In the genomic region with DNA sequence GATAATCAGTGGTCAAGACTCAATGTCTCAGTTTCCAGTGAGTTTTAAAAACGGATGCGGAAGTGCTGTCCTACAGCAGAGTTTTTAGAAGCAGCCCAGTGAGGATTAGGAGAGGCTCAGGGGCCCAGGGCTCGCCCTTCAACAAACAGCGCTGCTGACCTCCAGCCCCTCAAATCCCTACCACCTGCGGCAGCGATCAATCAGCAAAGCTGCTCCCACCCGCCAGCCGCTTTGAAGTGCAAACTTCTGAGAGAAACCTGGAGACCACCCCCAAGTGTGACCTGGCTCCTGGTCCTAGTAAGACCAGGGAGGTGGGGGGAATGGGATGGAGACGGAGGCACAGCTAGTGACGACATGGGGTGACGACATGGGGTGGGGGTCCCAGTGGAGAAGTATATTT, we compare ENCODE assay signal across 31 cellular contexts. TPM values are rescaled to one million over a fixed set of nuclear protein-coding genes. Genes with fewer than 3 reads are reported as not detected.
A peak's percentile ranks its signal among the peaks of the same experiment; 100 is the strongest.
DNase-seq lines count a peak whose midpoint lies in the region; ATAC-seq and TF ChIP-seq lines count a peak whose summit lies in the region.
"Had no signal": no experiment of that assay in that cellular context is flagged by ENCODE, and none has a peak within 500 bp of the region (broad histone marks: within the 10 kb centered on the region; RNA-seq: fewer than 3 reads in every experiment).

No MANE protein-coding gene starts in this region.

- peaks cover 17% of the 10 kb centered on the region; the same call in 1 of the 2 replicates for H4K20me1 ChIP-seq in GM23338 (replicated peaks; ENCODE audit: insufficient read depth)

- H3K27ac ChIP-seq in GM23338 (ENCODE audit: low read depth) (no peak overlapping the region), adrenal gland (peak overlapping the region in 3 of 5 donors; percentile 75 to 90 (median 77)), spleen (peak overlapping the region in 6 of 8 donors; percentile 33 to 84 (median 76)), heart left ventricle (no peak overlapping the region)
- H3K27ac ChIP-seq: body of pancreas had no signal

- peaks cover 11% of the 10 kb centered on the region for H3K27me3 Mint-ChIP-seq in GM23338 (ENCODE audit: insufficient read depth, low read depth, poor library complexity)
- H3K27me3 Mint-ChIP-seq: activated CD4-positive, alpha-beta T cell treated with anti-CD3 and anti-CD28 coated beads, Interleukin-2, amount 10 ng/mL, durations not matched to agents 7 days and 5 days; CD4-positive, alpha-beta T cell; type B pancreatic cell had no signal

- TF ChIP-seq CTCF in GM23338 (conservative IDR thresholded peaks at IDR 0.05; ENCODE audit: low read depth in 2 of 2), result no peak
- TF ChIP-seq CTCF in adrenal gland (IDR thresholded peaks at IDR 0.05), result no peak
- TF ChIP-seq CTCF in spleen (IDR thresholded peaks at IDR 0.05 in 8 of 11, conservative IDR thresholded peaks at IDR 0.05 in 3 of 11), result no peak
- TF ChIP-seq CTCF in heart left ventricle (IDR thresholded peaks at IDR 0.05), result no peak

- H3K9me3 ChIP-seq in adrenal gland (replicated peaks in 1 of 3), result no peaks in the 10 kb centered on the region
- no peaks in the 10 kb centered on the region for H3K9me3 ChIP-seq in spleen
- no peaks in the 10 kb centered on the region for H3K9me3 ChIP-seq in heart left ventricle
- H3K9me3 ChIP-seq: body of pancreas had no signal

- H3K4me3 ChIP-seq in GM23338 (no peak overlapping the region), adrenal gland (no peak overlapping the region), spleen (no peak overlapping the region), heart left ventricle (no peak overlapping the region)
- H3K4me3 ChIP-seq: body of pancreas had no signal

- ATAC-seq in GM23338, result peak; percentile 59
- ATAC-seq in heart left ventricle, result no peak
- ATAC-seq: body of pancreas, PC-3 had no signal

- H3K36me3 Mint-ChIP-seq in GM23338 (ENCODE audit: low read depth), result peaks cover 2% of the 10 kb centered on the region; the same call in 1 of the 3 replicates

- intact Hi-C loops in adrenal gland (cut with DNase I), result no loop called here
- intact Hi-C loops in spleen (cut with DNase I; ENCODE audit: low total_unique reads), result no loop called here
- intact Hi-C loops in heart left ventricle (cut with DNase I), result no loop called here

- peak; percentile 53 for DNase-seq in GM23338 (ENCODE audit: low spot score)
- peak; percentile 16 for DNase-seq in NCI-H82 treated with DMSO at 0.1 percent for 48 hours (lab: John Stamatoyannopoulos, UW; ENCODE audit: unreplicated experiment)
- peak in 3 of 7 donors; percentile 15 to 25 (median 19) for DNase-seq in adrenal gland
- DNase-seq in spleen, result peak; percentile 56
- DNase-seq in globus pallidus (ENCODE audit: low spot score), result no peak
- DNase-seq in heart left ventricle, result no peak
- no peak for DNase-seq in HUDEP-2 (lab: John Stamatoyannopoulos, UW; ENCODE audit: unreplicated experiment in 76 of 76)
- DNase-seq: activated CD4-positive, alpha-beta T cell treated with anti-CD3 and anti-CD28 coated beads, Interleukin-2, amount 10 ng/mL, durations not matched to agents 7 days and 5 days; body of pancreas; CD4-positive, alpha-beta T cell; NCI-H1048; NCI-H1694 treated with DMSO at 0.1 percent for 48 hours; NCI-H2171; NCI-H510A treated with DMSO at 0.1 percent for 48 hours; PC-3; SHP77; small intestine; stimulated activated CD4-positive, alpha-beta T cell treated with anti-CD3 and anti-CD28 coated beads, Interleukin-1b, Interleukin-23, amount 100 ng/mL, for 48 hours; stimulated activated CD8-positive, alpha-beta memory T cell treated with anti-CD3 and anti-CD28 coated beads, Interleukin-4, amount 100 ng/mL, for 48 hours had no signal

- 0 out of 2 replicates have a peak, but pooled peaks cover 3% of the 10 kb centered on the region for H3F3A ChIP-seq in GM23338 (replicated peaks; ENCODE audit: low read depth)

- H3K36me3 ChIP-seq in GM23338 (ENCODE audit: insufficient read depth), result no peaks in the 10 kb centered on the region
- H3K36me3 ChIP-seq in adrenal gland (replicated peaks in 1 of 2), result no peaks in the 10 kb centered on the region
- H3K36me3 ChIP-seq in spleen, result peaks cover 0 to 20% (median 0%) of the 10 kb centered on the region in 6 donors
- H3K36me3 ChIP-seq in heart left ventricle, result peaks cover 0 to 19% (median 0%) of the 10 kb centered on the region in 9 donors

- 88 to 95% (median 90%) methylated on average over 11 of the region's 11 CpGs for WGBS in adrenal gland, 4 donors
- WGBS in spleen, 5 donors, result 91 to 95% (median 92%) methylated on average over 11 of the region's 11 CpGs
- 86 to 90% (median 88%) methylated on average over 11 of the region's 11 CpGs for WGBS in heart left ventricle, 4 donors

- H3K4me1 Mint-ChIP-seq in GM23338, result peaks cover 28% of the 10 kb centered on the region

- no peaks in the 10 kb centered on the region for H3K9me2 ChIP-seq in GM23338 (ENCODE audit: insufficient read depth)

- peak overlapping the region; percentile 48 for H3K4me2 ChIP-seq in GM23338

- H3K4me3 Mint-ChIP-seq in GM23338, result no peak overlapping the region
- H3K4me3 Mint-ChIP-seq: activated CD4-positive, alpha-beta T cell treated with anti-CD3 and anti-CD28 coated beads, Interleukin-2, amount 10 ng/mL, durations not matched to agents 7 days and 5 days; CD4-positive, alpha-beta T cell; nephron; T-helper 2 cell treated with Interferon-gamma antibody and Interleukin-4, amounts not matched to agents 5 μg/mL and 100 μg/mL, for 36 hours; type B pancreatic cell had no signal

- TF ChIP-seq POLR2A in adrenal gland (IDR thresholded peaks at IDR 0.05) (no peak), spleen (IDR thresholded peaks at IDR 0.05) (no peak), heart left ventricle (IDR thresholded peaks at IDR 0.05) (no peak)

- H3K4me1 ChIP-seq in GM23338 (ENCODE audit: insufficient read depth) (peaks cover 14% of the 10 kb centered on the region), adrenal gland (replicated peaks in 1 of 2) (peaks cover 18 to 62% of the 10 kb centered on the region in 2 donors), spleen (peaks cover 48 to 99% (median 86%) of the 10 kb centered on the region in 6 donors), heart left ventricle (peaks cover 0 to 69% (median 32%) of the 10 kb centered on the region in 12 donors)

- no peaks in the 10 kb centered on the region for H3K9me3 Mint-ChIP-seq in GM23338
- H3K9me3 Mint-ChIP-seq: activated CD4-positive, alpha-beta T cell treated with anti-CD3 and anti-CD28 coated beads, Interleukin-2, amount 10 ng/mL, durations not matched to agents 7 days and 5 days; CD4-positive, alpha-beta T cell; nephron; T-helper 2 cell treated with Interferon-gamma antibody and Interleukin-4, amounts not matched to agents 5 μg/mL and 100 μg/mL, for 36 hours; type B pancreatic cell had no signal

- no peak overlapping the region for H3K27ac Mint-ChIP-seq in GM23338
- H3K27ac Mint-ChIP-seq: activated CD4-positive, alpha-beta T cell treated with anti-CD3 and anti-CD28 coated beads, Interleukin-2, amount 10 ng/mL, durations not matched to agents 7 days and 5 days; CD4-positive, alpha-beta T cell; nephron; T-helper 2 cell treated with Interferon-gamma antibody and Interleukin-4, amounts not matched to agents 5 μg/mL and 100 μg/mL, for 36 hours; type B pancreatic cell had no signal

- peaks cover 12% of the 10 kb centered on the region for H3K79me2 ChIP-seq in GM23338 (replicated peaks; ENCODE audit: insufficient read depth)

- H3K27me3 ChIP-seq in GM23338 (ENCODE audit: insufficient read depth) (no peaks in the 10 kb centered on the region), adrenal gland (no peaks in the 10 kb centered on the region), spleen (replicated peaks in 1 of 7) (no peaks in the 10 kb centered on the region), heart left ventricle (no peaks in the 10 kb centered on the region)
- H3K27me3 ChIP-seq: body of pancreas had no signal

- H2AFZ ChIP-seq in GM23338, result no peak overlapping the region

RNA-seq across cellular contexts. Expression of a gene that starts 14.4 kb away (rescaled TPM):
- total RNA-seq in GM23338 (2014; rRNA removed; shearing (Covaris generic)), result 21.6 and 26.6 TPM in 2 replicates
- polyA plus RNA-seq in GM23338 (2016; fragmentation: Nextera tagmentation; extraction: Ambion mirVana), result 21.9 and 22.5 TPM in 2 replicates
- 10 to 100 TPM; 26.8 to 50.2 (median 33.7) TPM for total RNA-seq in adrenal gland
- 100 to 1,000 TPM in 2 of 3 donors, 1 to 10 TPM in 1; 8.0 to 172 (median 114) TPM for polyA plus RNA-seq in adrenal gland
- total RNA-seq in spleen, result 10 to 100 TPM; 36.8 to 73.4 (median 52.1) TPM
- 100 to 1,000 TPM in 2 of 3 donors, 10 to 100 TPM in 1; 46.5 to 139 (median 111) TPM for polyA plus RNA-seq in spleen
- 10 to 100 TPM; 14.5 to 29.2 (median 20.7) TPM for total RNA-seq in heart left ventricle
- polyA plus RNA-seq in heart left ventricle, result 10 to 100 TPM; 26.5 to 28.2 TPM

RNA-seq across cellular contexts. Expression of a gene that starts 42.5 kb away (rescaled TPM):
- 0.43 TPM in 1 of 2 replicates, not detected in the other for total RNA-seq in GM23338 (2014; rRNA removed; shearing (Covaris generic))
- polyA plus RNA-seq in GM23338 (2016; fragmentation: Nextera tagmentation; extraction: Ambion mirVana) (not detected in 2 replicates), adrenal gland (not detected), spleen (not detected), heart left ventricle (1 to 10 TPM in 1 of 2 donors, under 1 TPM in 1; 0.32 to 1.1 TPM)
- total RNA-seq in adrenal gland (not detected), spleen (not detected), heart left ventricle (1 to 10 TPM in 1 of 9 donors, under 1 TPM in 7, not detected in 1; 0.08 to 1.7 (median 0.21) TPM)
- total RNA-seq: activated CD4-positive, alpha-beta T cell treated with anti-CD3 and anti-CD28 coated beads, Interleukin-2, amount 10 ng/mL, durations not matched to agents 7 days and 5 days; body of pancreas; CD4-positive, alpha-beta T cell; glomerular endothelial cell; H4; liver; osteocyte; PC-3; renal cortical epithelial cell; subcutaneous adipose tissue had no signal
- polyA plus RNA-seq: adipose tissue, keratinocyte, small intestine had no signal

RNA-seq across cellular contexts. Expression of a gene that starts 56.4 kb away (rescaled TPM):
- not detected in 2 replicates for total RNA-seq in GM23338 (2014; rRNA removed; shearing (Covaris generic))
- polyA plus RNA-seq in GM23338 (2016; fragmentation: Nextera tagmentation; extraction: Ambion mirVana), result 0.13 and 0.97 TPM in 2 replicates
- 100 to 1,000 TPM in 4 of 8 donors, 10 to 100 TPM in 4; 13.4 to 633 (median 92.8) TPM for total RNA-seq in adrenal gland
- polyA plus RNA-seq in adrenal gland, result 100 to 1,000 TPM in 1 of 3 donors, 10 to 100 TPM in 2; 52.7 to 488 (median 90.1) TPM
- total RNA-seq in spleen, result 1 to 10 TPM in 6 of 7 donors, under 1 TPM in 1; 0.60 to 3.7 (median 2.2) TPM
- 1 to 10 TPM; 2.3 to 8.1 (median 4.2) TPM for polyA plus RNA-seq in spleen
- total RNA-seq in heart left ventricle, result over 10,000 TPM in 1 of 9 donors, 1,000 to 10,000 TPM in 8; 2,598 to 10,910 (median 4,655) TPM
- 1,000 to 10,000 TPM; 7,048 to 8,299 TPM for polyA plus RNA-seq in heart left ventricle
- total RNA-seq: activated CD4-positive, alpha-beta T cell treated with anti-CD3 and anti-CD28 coated beads, Interleukin-2, amount 10 ng/mL, durations not matched to agents 7 days and 5 days; CD4-positive, alpha-beta T cell; dermis microvascular lymphatic vessel endothelial cell; glomerular endothelial cell; H4; PC-3 had no signal

Comparison
In these comparisons a context has a peak if more than half of its experiments do, and no peak if none do; other contexts are left out.
1. DNase-seq: peak in GM23338 (single experiment), NCI-H82 treated with DMSO at 0.1 percent for 48 hours (single experiment) and spleen (single experiment); none in globus pallidus (single experiment), heart left ventricle (0 of 5) and HUDEP-2 (0 of 76).
2. H3K27ac ChIP-seq: peak in adrenal gland (3 of 5) and spleen (6 of 8); none in GM23338 (single experiment) and heart left ventricle (0 of 12).
3. RNA of a gene that starts 56.4 kb away (total RNA-seq): 2,598 to 10,910 TPM in heart left ventricle; 13.4 to 633 TPM in adrenal gland, 0.60 to 3.7 TPM in spleen and not detected in GM23338; every median in the first group is over 4 times any median in the second.